In the genomic region with DNA sequence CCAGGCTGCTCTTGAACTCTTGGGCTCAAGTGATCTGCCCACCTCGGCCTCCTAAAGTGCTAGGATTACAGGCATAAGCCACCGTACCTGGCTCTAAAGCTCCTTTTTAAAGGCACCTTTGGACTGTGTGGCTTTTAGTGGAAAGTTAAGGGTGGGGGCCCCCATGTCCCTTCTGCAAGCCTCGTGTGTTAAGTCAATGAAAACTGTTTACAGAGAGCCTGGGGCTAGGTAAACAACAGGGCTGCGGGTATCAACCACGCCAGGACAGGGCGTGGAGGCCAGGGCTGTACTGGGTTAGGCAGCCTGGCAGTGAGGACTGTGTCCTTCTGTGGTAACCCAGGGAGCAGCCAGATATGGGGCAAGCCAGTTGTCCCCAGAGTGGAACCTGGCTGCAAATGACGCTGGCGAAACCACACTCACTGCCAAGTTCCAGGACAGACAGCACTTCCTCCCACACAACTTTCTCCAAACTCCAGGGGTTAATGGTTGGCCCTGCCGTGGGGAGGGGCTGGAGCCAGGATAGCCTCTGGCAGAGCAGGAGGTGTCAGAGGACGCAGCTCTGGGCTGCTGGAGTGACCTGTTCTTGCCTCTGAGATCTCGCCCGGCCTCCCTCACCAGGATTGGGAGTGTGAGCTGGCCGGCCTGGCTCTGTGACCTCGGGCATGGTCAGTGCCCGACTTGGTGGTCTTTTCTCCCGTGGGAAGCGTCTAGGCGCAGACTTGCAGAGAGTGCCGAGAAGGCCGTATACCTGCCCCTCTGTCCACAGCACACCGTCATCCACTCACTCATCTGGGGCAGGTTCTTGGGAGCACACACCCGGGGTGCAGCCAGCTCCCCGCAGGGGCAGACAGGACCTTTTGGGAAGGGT, we compare ENCODE assay signal across 14 cellular contexts. TPM values are rescaled to one million over a fixed set of nuclear protein-coding genes. Genes with fewer than 3 reads are reported as not detected.
DNase-seq lines count a peak whose midpoint lies in the region; ATAC-seq, FAIRE-seq and TF ChIP-seq lines count a peak whose summit lies in the region.
"Had no signal": no experiment of that assay in that cellular context is flagged by ENCODE, and none has a peak within 500 bp of the region (broad histone marks: within the 10 kb centered on the region; RNA-seq: fewer than 3 reads in every experiment).

No MANE protein-coding gene starts in this region.

- H3K36me3 ChIP-seq in HepG2 (replicated peaks in 1 of 2; ENCODE audit: control insufficient read depth in 1 of 2, insufficient read depth in 2 of 2, low read length in 2 of 2): peaks cover 39 to 49% of the 10 kb centered on the region in 2 experiments
- peaks cover 0 to 50% (median 5%) of the 10 kb centered on the region in 6 donors for H3K36me3 ChIP-seq in spleen

- H3K27ac ChIP-seq in HepG2 (ENCODE audit: extremely low read length, insufficient read depth, low read length) (peak overlapping the region; percentile 93), spleen (peak overlapping the region in 2 of 8 donors; percentile 84 to 87)
- H3K27ac ChIP-seq: 22Rv1 had no signal

- H3K27me3 ChIP-seq in HepG2 (ENCODE audit: control insufficient read depth in 1 of 2, insufficient read depth in 2 of 2, low read length in 2 of 2) (no peaks in the 10 kb centered on the region; a peak in 1 of 5 replicates), spleen (replicated peaks in 1 of 7) (no peaks in the 10 kb centered on the region)

- peaks cover 45% of the 10 kb centered on the region for H4K20me1 ChIP-seq in HepG2 (ENCODE audit: insufficient read depth, low read length)

- TF ChIP-seq RAD21 in HepG2 (CRISPR knock-in tag; IDR thresholded peaks at IDR 0.05): peak; percentile 62; the same call in 1 of the 2 replicates

- intact Hi-C loops in HepG2 (cut with micrococcal nuclease; ENCODE audit: unreplicated experiment): loop anchor here (1.0 to 2.0 kb wide), 4 partner anchors 17 to 83 kb away; partner anchors contain the start of gene GID8
- intact Hi-C loops in spleen (cut with DNase I; ENCODE audit: low total_unique reads): no loop called here

- POLR2A ChIA-PET in HepG2 (lab: Yijun Ruan, JAX): interaction anchor here (0.6 to 8.8 kb wide), 16 partner anchors 10 to 288 kb away, joined by 3 to 205 read pairs (median 7); partner anchors contain the start of genes DIDO1, GID8, MRGBP and TCFL5

- CTCF ChIA-PET in HepG2 (lab: Yijun Ruan, JAX; ENCODE audit: low intra/inter-chr PET ratio, low total read pairs): no interaction called here

- in situ Hi-C loops in HepG2 (cut with HindIII; ENCODE audit: extremely low pct_ligation_motif_present, low pct_unique_long_range_greater_than_20kb): no loop called here

- no TSS peak for BruUV-seq in HepG2 (replicated peaks; lab: Mats Ljungman, UMichigan)

- peak in 2 of 3 experiments; percentile 18 to 45 for DNase-seq in NCI-H1417 (lab: John Stamatoyannopoulos, UW)
- DNase-seq in NCI-H1417 treated with DMSO at 0.1 percent for 48 hours (lab: John Stamatoyannopoulos, UW): no peak
- peak; percentile 41 for DNase-seq in SW480 (ENCODE audit: low spot score)
- DNase-seq in HepG2 (ENCODE audit: low spot score): peak; percentile 98
- DNase-seq in spleen: peak; percentile 76
- no peak for DNase-seq in C1 segment of cervical spinal cord (lab: John Stamatoyannopoulos, UW)
- DNase-seq in NCI-H748 treated with DMSO at 0.1 percent for 48 hours (lab: John Stamatoyannopoulos, UW): no peak
- DNase-seq in GDM1 (lab: John Stamatoyannopoulos, UW): no peak
- DNase-seq: MM.1S had no signal

- TF ChIP-seq EP300 in HepG2 (IDR thresholded peaks at IDR 0.05; ENCODE audit: low read depth in 2 of 2, low read length in 2 of 2) (peak; percentile 82 to 96; a peak in 3 of 4 replicates), HepG2 (CRISPR knock-in tag; IDR thresholded peaks at IDR 0.05; ENCODE audit: borderline replicate concordance) (peak; percentile 96)

- H3K9ac ChIP-seq in HepG2 (ENCODE audit: insufficient read depth, low read depth, low read length): peak overlapping the region; percentile 95

- TF ChIP-seq POLR2A in HepG2 (IDR thresholded peaks at IDR 0.05; ENCODE audit: insufficient read depth in 1 of 2, low read depth in 2 of 2, low read length in 2 of 2) (peak in 1 of 2 experiments; percentile 80; a peak in 2 of 4 replicates), spleen (IDR thresholded peaks at IDR 0.05) (no peak)

- H3K4me2 ChIP-seq in HepG2 (ENCODE audit: low read depth, low read length): peak overlapping the region; percentile 100

- peak; percentile 63 for ATAC-seq in HepG2

- peaks cover 60% of the 10 kb centered on the region for H3K79me2 ChIP-seq in HepG2 (ENCODE audit: insufficient read depth, low read length)

- TF ChIP-seq CTCF in HepG2 (CRISPR knock-in tag; IDR thresholded peaks at IDR 0.05): 0 out of 2 replicates have a peak, but pooled peaks have one; percentile 33
- TF ChIP-seq CTCF in spleen (IDR thresholded peaks at IDR 0.05 in 8 of 11, conservative IDR thresholded peaks at IDR 0.05 in 3 of 11): no peak

- peaks cover 61% of the 10 kb centered on the region for H3K4me1 ChIP-seq in HepG2 (ENCODE audit: insufficient read depth, low read length)
- peaks cover 22 to 75% (median 51%) of the 10 kb centered on the region in 6 donors for H3K4me1 ChIP-seq in spleen

- H3K9me3 ChIP-seq in HepG2 (ENCODE audit: low read length): no peaks in the 10 kb centered on the region
- H3K9me3 ChIP-seq in spleen: no peaks in the 10 kb centered on the region

- H3K4me3 ChIP-seq in HepG2 (replicated peaks in 1 of 3; ENCODE audit: insufficient read depth in 1 of 3, low read depth in 2 of 3, low read length in 3 of 3) (peak overlapping the region in 2 of 3 experiments; percentile 4 to 95; a peak in 4 of 6 replicates), spleen (no peak overlapping the region)

- FAIRE-seq in HepG2 (lab: Jason Lieb, UNC): peak; percentile 85
- FAIRE-seq: TTC549 had no signal

- no peak overlapping the region for H2AFZ ChIP-seq in HepG2 (ENCODE audit: low read length)

- 49% methylated on average over 23 of the region's 23 CpGs for WGBS in HepG2 (ENCODE audit: low lambda C conversion rate)
- 74 to 86% (median 79%) methylated on average over 13 to 23 of the region's 23 CpGs for WGBS in spleen, 5 donors

RNA-seq across cellular contexts. Expression of gene SLC17A9, which starts 3.2 kb away (rescaled TPM):
- total RNA-seq in HepG2 (2016; rRNA removed; fragmentation: Illumina TruSeq; extraction: Trizol) (33.6 and 110 TPM in 2 replicates), spleen (10 to 100 TPM; 18.8 to 41.9 (median 31.4) TPM)
- 27.1 and 27.6 TPM in 2 replicates for total RNA-seq in HepG2 (2016; cell fraction: cytosol; rRNA removed; fragmentation: Illumina TruSeq; extraction: Trizol; ENCODE audit: low read depth)
- 25.3 and 116 TPM in 2 replicates for total RNA-seq in HepG2 (2016; cell fraction: insoluble cytoplasmic fraction; rRNA removed; fragmentation: Illumina TruSeq; extraction: Trizol)
- total RNA-seq in HepG2 (2016; cell fraction: membrane; rRNA removed; fragmentation: Illumina TruSeq; extraction: Trizol): 36.6 and 38.0 TPM in 2 replicates
- 145 and 168 TPM in 2 replicates for total RNA-seq in HepG2 (2016; cell fraction: nucleus; rRNA removed; fragmentation: Illumina TruSeq; extraction: Trizol)
- polyA plus RNA-seq in HepG2 (2011; rRNA removed) (191 and 280 TPM in 2 replicates), spleen (10 to 100 TPM; 34.4 to 95.3 (median 41.5) TPM)
- polyA plus RNA-seq in HepG2 (2011; cell fraction: cytosol; rRNA removed): 57.2 and 94.5 TPM in 2 replicates
- polyA plus RNA-seq in HepG2 (2011; cell fraction: nucleus; rRNA removed): 3,698 and 4,960 TPM in 2 replicates
- 173 and 220 TPM in 2 replicates for polyA plus RNA-seq in HepG2 (2012)
- 16.5 and 18.1 TPM in 2 replicates for polyA plus RNA-seq in HepG2 (2016; cell fraction: cytosol; fragmentation: Illumina TruSeq; extraction: Trizol; ENCODE audit: low read depth)
- polyA plus RNA-seq in HepG2 (2016; cell fraction: insoluble cytoplasmic fraction; fragmentation: Illumina TruSeq; extraction: Trizol; ENCODE audit: low read depth): 36.5 and 42.6 TPM in 2 replicates
- 30.7 and 32.6 TPM in 2 replicates for polyA plus RNA-seq in HepG2 (2016; cell fraction: membrane; fragmentation: Illumina TruSeq; extraction: Trizol; ENCODE audit: low read depth)
- 553 and 603 TPM in 2 replicates for polyA plus RNA-seq in HepG2 (2016; cell fraction: nucleus; fragmentation: Illumina TruSeq; extraction: Trizol; ENCODE audit: insufficient read depth, low read depth)
- 0.07 and 195 TPM in 2 replicates for polyA minus RNA-seq in HepG2 (2011; rRNA and poly(A)+ RNA removed; ENCODE audit: low replicate concordance)
- polyA minus RNA-seq in HepG2 (2011; cell fraction: cytosol; rRNA and poly(A)+ RNA removed): 33.4 and 43.3 TPM in 2 replicates
- 176 and 196 TPM in 2 replicates for polyA minus RNA-seq in HepG2 (2011; cell fraction: nucleus; rRNA and poly(A)+ RNA removed)

RNA-seq across cellular contexts. Expression of gene GID8, which starts 17.8 kb away (rescaled TPM):
- 59.8 and 74.4 TPM in 2 replicates for total RNA-seq in HepG2 (2016; rRNA removed; fragmentation: Illumina TruSeq; extraction: Trizol)
- 17.8 and 18.7 TPM in 2 replicates for total RNA-seq in HepG2 (2016; cell fraction: cytosol; rRNA removed; fragmentation: Illumina TruSeq; extraction: Trizol; ENCODE audit: low read depth)
- 60.3 and 68.0 TPM in 2 replicates for total RNA-seq in HepG2 (2016; cell fraction: insoluble cytoplasmic fraction; rRNA removed; fragmentation: Illumina TruSeq; extraction: Trizol)
- total RNA-seq in HepG2 (2016; cell fraction: membrane; rRNA removed; fragmentation: Illumina TruSeq; extraction: Trizol): 45.9 and 46.6 TPM in 2 replicates
- 35.6 and 42.8 TPM in 2 replicates for total RNA-seq in HepG2 (2016; cell fraction: nucleus; rRNA removed; fragmentation: Illumina TruSeq; extraction: Trizol)
- polyA plus RNA-seq in HepG2 (2011; rRNA removed): 39.0 and 39.6 TPM in 2 replicates
- polyA plus RNA-seq in HepG2 (2011; cell fraction: cytosol; rRNA removed): 39.6 and 40.7 TPM in 2 replicates
- 23.9 and 26.9 TPM in 2 replicates for polyA plus RNA-seq in HepG2 (2011; cell fraction: nucleus; rRNA removed)
- polyA plus RNA-seq in HepG2 (2012): 36.8 and 46.0 TPM in 2 replicates
- 14.5 and 16.6 TPM in 2 replicates for polyA plus RNA-seq in HepG2 (2016; cell fraction: cytosol; fragmentation: Illumina TruSeq; extraction: Trizol; ENCODE audit: low read depth)
- polyA plus RNA-seq in HepG2 (2016; cell fraction: insoluble cytoplasmic fraction; fragmentation: Illumina TruSeq; extraction: Trizol; ENCODE audit: low read depth): 66.0 and 70.4 TPM in 2 replicates
- polyA plus RNA-seq in HepG2 (2016; cell fraction: membrane; fragmentation: Illumina TruSeq; extraction: Trizol; ENCODE audit: low read depth): 31.6 and 32.0 TPM in 2 replicates
- 58.8 and 62.9 TPM in 2 replicates for polyA plus RNA-seq in HepG2 (2016; cell fraction: nucleus; fragmentation: Illumina TruSeq; extraction: Trizol; ENCODE audit: insufficient read depth, low read depth)
- polyA minus RNA-seq in HepG2 (2011; rRNA and poly(A)+ RNA removed; ENCODE audit: low replicate concordance): 30.6 and 61.9 TPM in 2 replicates
- 28.5 and 31.3 TPM in 2 replicates for polyA minus RNA-seq in HepG2 (2011; cell fraction: cytosol; rRNA and poly(A)+ RNA removed)
- 27.2 and 34.4 TPM in 2 replicates for polyA minus RNA-seq in HepG2 (2011; cell fraction: nucleus; rRNA and poly(A)+ RNA removed)
- 10 to 100 TPM; 26.5 to 33.3 (median 29.6) TPM for total RNA-seq in spleen
- 10 to 100 TPM in 2 of 3 donors, 1 to 10 TPM in 1; 9.7 to 12.9 (median 12.0) TPM for polyA plus RNA-seq in spleen

RNA-seq across cellular contexts. Expression of gene DIDO1, which starts 29.4 kb away (rescaled TPM):
- total RNA-seq in HepG2 (2016; rRNA removed; fragmentation: Illumina TruSeq; extraction: Trizol) (75.1 and 77.0 TPM in 2 replicates), spleen (10 to 100 TPM; 61.2 to 79.6 (median 76.0) TPM)
- total RNA-seq in HepG2 (2016; cell fraction: cytosol; rRNA removed; fragmentation: Illumina TruSeq; extraction: Trizol; ENCODE audit: low read depth): 14.5 and 17.3 TPM in 2 replicates
- total RNA-seq in HepG2 (2016; cell fraction: insoluble cytoplasmic fraction; rRNA removed; fragmentation: Illumina TruSeq; extraction: Trizol): 71.7 and 75.6 TPM in 2 replicates
- total RNA-seq in HepG2 (2016; cell fraction: membrane; rRNA removed; fragmentation: Illumina TruSeq; extraction: Trizol): 32.1 and 34.1 TPM in 2 replicates
- total RNA-seq in HepG2 (2016; cell fraction: nucleus; rRNA removed; fragmentation: Illumina TruSeq; extraction: Trizol): 86.6 and 98.5 TPM in 2 replicates
- polyA plus RNA-seq in HepG2 (2011; rRNA removed) (72.6 and 75.0 TPM in 2 replicates), spleen (10 to 100 TPM; 17.4 to 23.2 (median 17.8) TPM)
- 53.2 and 57.1 TPM in 2 replicates for polyA plus RNA-seq in HepG2 (2011; cell fraction: cytosol; rRNA removed)
- 292 and 297 TPM in 2 replicates for polyA plus RNA-seq in HepG2 (2011; cell fraction: nucleus; rRNA removed)
- polyA plus RNA-seq in HepG2 (2012): 67.9 and 74.0 TPM in 2 replicates
- 3.0 TPM in 2 replicates for polyA plus RNA-seq in HepG2 (2016; cell fraction: cytosol; fragmentation: Illumina TruSeq; extraction: Trizol; ENCODE audit: low read depth)
- polyA plus RNA-seq in HepG2 (2016; cell fraction: insoluble cytoplasmic fraction; fragmentation: Illumina TruSeq; extraction: Trizol; ENCODE audit: low read depth): 61.5 and 65.9 TPM in 2 replicates
- polyA plus RNA-seq in HepG2 (2016; cell fraction: membrane; fragmentation: Illumina TruSeq; extraction: Trizol; ENCODE audit: low read depth): 10.9 and 11.6 TPM in 2 replicates
- 130 and 135 TPM in 2 replicates for polyA plus RNA-seq in HepG2 (2016; cell fraction: nucleus; fragmentation: Illumina TruSeq; extraction: Trizol; ENCODE audit: insufficient read depth, low read depth)
- polyA minus RNA-seq in HepG2 (2011; rRNA and poly(A)+ RNA removed; ENCODE audit: low replicate concordance): 33.0 and 89.8 TPM in 2 replicates
- polyA minus RNA-seq in HepG2 (2011; cell fraction: cytosol; rRNA and poly(A)+ RNA removed): 30.7 and 35.0 TPM in 2 replicates
- polyA minus RNA-seq in HepG2 (2011; cell fraction: nucleus; rRNA and poly(A)+ RNA removed): 139 and 144 TPM in 2 replicates

RNA-seq across cellular contexts. Expression of gene BHLHE23, which starts 51.0 kb away (rescaled TPM):
- total RNA-seq in HepG2 (2016; rRNA removed; fragmentation: Illumina TruSeq; extraction: Trizol) (not detected in 2 replicates), spleen (not detected)
- not detected in 2 replicates for total RNA-seq in HepG2 (2016; cell fraction: cytosol; rRNA removed; fragmentation: Illumina TruSeq; extraction: Trizol; ENCODE audit: low read depth)
- total RNA-seq in HepG2 (2016; cell fraction: insoluble cytoplasmic fraction; rRNA removed; fragmentation: Illumina TruSeq; extraction: Trizol): not detected in 2 replicates
- not detected in 2 replicates for total RNA-seq in HepG2 (2016; cell fraction: membrane; rRNA removed; fragmentation: Illumina TruSeq; extraction: Trizol)
- not detected in 2 replicates for total RNA-seq in HepG2 (2016; cell fraction: nucleus; rRNA removed; fragmentation: Illumina TruSeq; extraction: Trizol)
- polyA plus RNA-seq in HepG2 (2011; rRNA removed) (not detected in 2 replicates), spleen (not detected)
- polyA plus RNA-seq in HepG2 (2011; cell fraction: cytosol; rRNA removed): not detected in 2 replicates
- not detected in 2 replicates for polyA plus RNA-seq in HepG2 (2011; cell fraction: nucleus; rRNA removed)
- not detected in 2 replicates for polyA plus RNA-seq in HepG2 (2012)
- not detected in 2 replicates for polyA plus RNA-seq in HepG2 (2016; cell fraction: cytosol; fragmentation: Illumina TruSeq; extraction: Trizol; ENCODE audit: low read depth)
- not detected in 2 replicates for polyA plus RNA-seq in HepG2 (2016; cell fraction: insoluble cytoplasmic fraction; fragmentation: Illumina TruSeq; extraction: Trizol; ENCODE audit: low read depth)
- polyA plus RNA-seq in HepG2 (2016; cell fraction: membrane; fragmentation: Illumina TruSeq; extraction: Trizol; ENCODE audit: low read depth): not detected in 2 replicates
- not detected in 2 replicates for polyA plus RNA-seq in HepG2 (2016; cell fraction: nucleus; fragmentation: Illumina TruSeq; extraction: Trizol; ENCODE audit: insufficient read depth, low read depth)
- not detected in 2 replicates for polyA minus RNA-seq in HepG2 (2011; rRNA and poly(A)+ RNA removed; ENCODE audit: low replicate concordance)
- polyA minus RNA-seq in HepG2 (2011; cell fraction: cytosol; rRNA and poly(A)+ RNA removed): not detected in 2 replicates
- polyA minus RNA-seq in HepG2 (2011; cell fraction: nucleus; rRNA and poly(A)+ RNA removed): not detected in 2 replicates
- total RNA-seq: cerebellum, ureter had no signal
- polyA plus RNA-seq: esophagus had no signal

Comparison
In these comparisons a context has a peak if more than half of its experiments do, and no peak if none do; other contexts are left out.
1. DNase-seq: peak in NCI-H1417 (2 of 3), SW480 (single experiment), HepG2 (single experiment) and spleen (single experiment); none in NCI-H1417 treated with DMSO at 0.1 percent for 48 hours (single experiment), C1 segment of cervical spinal cord (0 of 14), NCI-H748 treated with DMSO at 0.1 percent for 48 hours (single experiment) and GDM1 (single experiment).
2. H3K4me3 ChIP-seq: peak in HepG2 (2 of 3); none in spleen (0 of 8).